In the genomic region with DNA sequence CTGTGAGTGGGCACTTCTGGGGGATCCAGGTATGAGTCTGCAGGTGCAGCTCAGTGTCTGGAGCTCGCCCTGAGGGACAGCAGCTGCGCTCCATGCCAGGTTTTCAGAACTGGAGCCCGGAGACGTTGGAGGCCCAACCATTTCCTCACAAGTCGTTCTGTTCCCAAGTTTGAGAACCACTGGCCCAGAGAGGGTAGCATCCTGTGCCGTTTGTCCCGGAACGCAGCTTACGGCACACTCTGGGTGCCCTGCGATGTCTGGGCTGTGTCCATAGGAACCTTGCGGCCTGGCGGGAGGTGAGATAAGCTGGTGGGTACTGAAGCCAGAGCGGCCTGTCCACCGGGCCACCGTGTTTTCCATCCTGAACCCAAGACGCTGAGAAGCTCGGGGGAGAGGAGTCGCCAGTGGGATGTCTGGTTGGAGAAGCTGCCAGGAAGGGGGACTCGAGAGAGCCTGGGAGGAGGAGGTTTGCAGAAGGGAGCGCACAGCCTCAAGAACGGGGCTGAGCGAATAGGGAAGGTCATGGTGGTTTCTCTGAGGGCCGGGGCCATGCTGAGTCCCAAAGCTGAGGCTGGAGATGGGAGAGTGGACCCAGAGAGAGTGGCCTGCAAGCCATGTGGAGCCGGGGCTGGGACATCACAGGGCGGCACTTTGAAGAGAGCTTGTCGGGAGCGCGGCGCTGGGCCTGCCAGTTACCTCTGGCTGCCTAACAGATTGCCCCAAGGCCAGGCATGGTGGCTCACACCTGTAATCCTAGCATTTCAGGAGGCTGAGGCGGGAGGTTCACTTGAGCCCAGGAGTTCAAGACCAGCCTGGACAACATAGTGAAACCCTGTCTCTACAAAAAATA, we compare ENCODE assay signal across 3 cellular contexts.
TF ChIP-seq lines count a peak whose summit lies in the region.

No MANE protein-coding gene starts in this region.

TF ChIP-seq in SK-N-SH treated with all-trans-retinoic acid at 6 μM for 48 hours, 23 proteins besides CTCF, POLR2A, EP300 and RAD21:
- TF ChIP-seq, protein P1, sequence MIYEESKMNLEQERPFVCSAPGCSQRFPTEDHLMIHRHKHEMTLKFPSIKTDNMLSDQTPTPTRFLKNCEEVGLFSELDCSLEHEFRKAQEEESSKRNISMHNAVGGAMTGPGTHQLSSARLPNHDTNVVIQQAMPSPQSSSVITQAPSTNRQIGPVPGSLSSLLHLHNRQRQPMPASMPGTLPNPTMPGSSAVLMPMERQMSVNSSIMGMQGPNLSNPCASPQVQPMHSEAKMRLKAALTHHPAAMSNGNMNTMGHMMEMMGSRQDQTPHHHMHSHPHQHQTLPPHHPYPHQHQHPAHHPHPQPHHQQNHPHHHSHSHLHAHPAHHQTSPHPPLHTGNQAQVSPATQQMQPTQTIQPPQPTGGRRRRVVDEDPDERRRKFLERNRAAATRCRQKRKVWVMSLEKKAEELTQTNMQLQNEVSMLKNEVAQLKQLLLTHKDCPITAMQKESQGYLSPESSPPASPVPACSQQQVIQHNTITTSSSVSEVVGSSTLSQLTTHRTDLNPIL (CRISPR knock-in tag; IDR thresholded peaks at IDR 0.05; ENCODE audit: low read depth) = no peak
- no peak for TF ChIP-seq OSR1 (CRISPR knock-in tag; IDR thresholded peaks at IDR 0.05)

TF ChIP-seq in SK-N-SH, 30 proteins besides CTCF, POLR2A, EP300 and RAD21:
- TF ChIP-seq, protein P2, sequence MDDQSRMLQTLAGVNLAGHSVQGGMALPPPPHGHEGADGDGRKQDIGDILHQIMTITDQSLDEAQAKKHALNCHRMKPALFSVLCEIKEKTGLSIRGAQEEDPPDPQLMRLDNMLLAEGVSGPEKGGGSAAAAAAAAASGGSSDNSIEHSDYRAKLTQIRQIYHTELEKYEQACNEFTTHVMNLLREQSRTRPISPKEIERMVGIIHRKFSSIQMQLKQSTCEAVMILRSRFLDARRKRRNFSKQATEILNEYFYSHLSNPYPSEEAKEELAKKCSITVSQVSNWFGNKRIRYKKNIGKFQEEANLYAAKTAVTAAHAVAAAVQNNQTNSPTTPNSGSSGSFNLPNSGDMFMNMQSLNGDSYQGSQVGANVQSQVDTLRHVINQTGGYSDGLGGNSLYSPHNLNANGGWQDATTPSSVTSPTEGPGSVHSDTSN (IDR thresholded peaks at IDR 0.05) = no peak
- TF ChIP-seq CHD2 (IDR thresholded peaks at IDR 0.05; ENCODE audit: low read length, partially characterized antibody) (no peak), FOXJ3 (CRISPR knock-in tag; IDR thresholded peaks at IDR 0.05) (no peak), SIN3A (IDR thresholded peaks at IDR 0.05; ENCODE audit: borderline replicate concordance, low read depth, low read length) (no peak), RCOR1 (IDR thresholded peaks at IDR 0.05; ENCODE audit: low read length) (no peak), SMC3 (IDR thresholded peaks at IDR 0.05; ENCODE audit: low read depth, low read length) (no peak), EZH2phosphoT487 (IDR thresholded peaks at IDR 0.05; ENCODE audit: borderline replicate concordance, low read depth) (no peak), FOXM1 (IDR thresholded peaks at IDR 0.05; ENCODE audit: low read depth) (no peak), MEF2A (IDR thresholded peaks at IDR 0.05; ENCODE audit: borderline replicate concordance, low read depth) (no peak), GABPA (IDR thresholded peaks at IDR 0.05; ENCODE audit: low read depth) (no peak), GATA2 (CRISPR knock-in tag; IDR thresholded peaks at IDR 0.05) (no peak), TAF1 (IDR thresholded peaks at IDR 0.05; ENCODE audit: borderline replicate concordance, low read depth, low read length) (no peak), RFX5 (IDR thresholded peaks at IDR 0.05; ENCODE audit: low read length) (no peak)
- TF ChIP-seq, protein P3, sequence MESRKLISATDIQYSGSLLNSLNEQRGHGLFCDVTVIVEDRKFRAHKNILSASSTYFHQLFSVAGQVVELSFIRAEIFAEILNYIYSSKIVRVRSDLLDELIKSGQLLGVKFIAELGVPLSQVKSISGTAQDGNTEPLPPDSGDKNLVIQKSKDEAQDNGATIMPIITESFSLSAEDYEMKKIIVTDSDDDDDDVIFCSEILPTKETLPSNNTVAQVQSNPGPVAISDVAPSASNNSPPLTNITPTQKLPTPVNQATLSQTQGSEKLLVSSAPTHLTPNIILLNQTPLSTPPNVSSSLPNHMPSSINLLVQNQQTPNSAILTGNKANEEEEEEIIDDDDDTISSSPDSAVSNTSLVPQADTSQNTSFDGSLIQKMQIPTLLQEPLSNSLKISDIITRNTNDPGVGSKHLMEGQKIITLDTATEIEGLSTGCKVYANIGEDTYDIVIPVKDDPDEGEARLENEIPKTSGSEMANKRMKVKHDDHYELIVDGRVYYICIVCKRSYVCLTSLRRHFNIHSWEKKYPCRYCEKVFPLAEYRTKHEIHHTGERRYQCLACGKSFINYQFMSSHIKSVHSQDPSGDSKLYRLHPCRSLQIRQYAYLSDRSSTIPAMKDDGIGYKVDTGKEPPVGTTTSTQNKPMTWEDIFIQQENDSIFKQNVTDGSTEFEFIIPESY (IDR thresholded peaks at IDR 0.05; ENCODE audit: borderline replicate concordance, low read depth) = no peak
- TF ChIP-seq, protein P4, sequence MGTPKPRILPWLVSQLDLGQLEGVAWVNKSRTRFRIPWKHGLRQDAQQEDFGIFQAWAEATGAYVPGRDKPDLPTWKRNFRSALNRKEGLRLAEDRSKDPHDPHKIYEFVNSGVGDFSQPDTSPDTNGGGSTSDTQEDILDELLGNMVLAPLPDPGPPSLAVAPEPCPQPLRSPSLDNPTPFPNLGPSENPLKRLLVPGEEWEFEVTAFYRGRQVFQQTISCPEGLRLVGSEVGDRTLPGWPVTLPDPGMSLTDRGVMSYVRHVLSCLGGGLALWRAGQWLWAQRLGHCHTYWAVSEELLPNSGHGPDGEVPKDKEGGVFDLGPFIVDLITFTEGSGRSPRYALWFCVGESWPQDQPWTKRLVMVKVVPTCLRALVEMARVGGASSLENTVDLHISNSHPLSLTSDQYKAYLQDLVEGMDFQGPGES (IDR thresholded peaks at IDR 0.05; ENCODE audit: low read depth, low read length) = no peak

TF ChIP-seq in IMR-90, 13 proteins besides CTCF, POLR2A, EP300 and RAD21 (continued from another document):
- TF ChIP-seq, protein P5, sequence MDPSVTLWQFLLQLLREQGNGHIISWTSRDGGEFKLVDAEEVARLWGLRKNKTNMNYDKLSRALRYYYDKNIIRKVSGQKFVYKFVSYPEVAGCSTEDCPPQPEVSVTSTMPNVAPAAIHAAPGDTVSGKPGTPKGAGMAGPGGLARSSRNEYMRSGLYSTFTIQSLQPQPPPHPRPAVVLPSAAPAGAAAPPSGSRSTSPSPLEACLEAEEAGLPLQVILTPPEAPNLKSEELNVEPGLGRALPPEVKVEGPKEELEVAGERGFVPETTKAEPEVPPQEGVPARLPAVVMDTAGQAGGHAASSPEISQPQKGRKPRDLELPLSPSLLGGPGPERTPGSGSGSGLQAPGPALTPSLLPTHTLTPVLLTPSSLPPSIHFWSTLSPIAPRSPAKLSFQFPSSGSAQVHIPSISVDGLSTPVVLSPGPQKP (IDR thresholded peaks at IDR 0.05; ENCODE audit: borderline replicate concordance, low read depth, low read length) = no peak
- TF ChIP-seq MXI1 (IDR thresholded peaks at IDR 0.05; ENCODE audit: borderline replicate concordance, low read depth, low read length) = no peak
- no peak for TF ChIP-seq RFX5 (IDR thresholded peaks at IDR 0.05; ENCODE audit: low read depth, low read length)
- TF ChIP-seq FOS (IDR thresholded peaks at IDR 0.05; ENCODE audit: low read depth, low read length) = no peak
- TF ChIP-seq, protein P6, sequence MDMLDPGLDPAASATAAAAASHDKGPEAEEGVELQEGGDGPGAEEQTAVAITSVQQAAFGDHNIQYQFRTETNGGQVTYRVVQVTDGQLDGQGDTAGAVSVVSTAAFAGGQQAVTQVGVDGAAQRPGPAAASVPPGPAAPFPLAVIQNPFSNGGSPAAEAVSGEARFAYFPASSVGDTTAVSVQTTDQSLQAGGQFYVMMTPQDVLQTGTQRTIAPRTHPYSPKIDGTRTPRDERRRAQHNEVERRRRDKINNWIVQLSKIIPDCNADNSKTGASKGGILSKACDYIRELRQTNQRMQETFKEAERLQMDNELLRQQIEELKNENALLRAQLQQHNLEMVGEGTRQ (IDR thresholded peaks at IDR 0.05; ENCODE audit: low read depth, low read length) = no peak
- no peak for TF ChIP-seq CEBPB (IDR thresholded peaks at IDR 0.05; ENCODE audit: low read depth, low read length)
- no peak for TF ChIP-seq CHD1 (IDR thresholded peaks at IDR 0.05; ENCODE audit: low read depth, low read length)
- TF ChIP-seq SMC3 (IDR thresholded peaks at IDR 0.05; ENCODE audit: low read depth, low read length) = no peak
- no peak for TF ChIP-seq NFE2L2 (IDR thresholded peaks at IDR 0.05; ENCODE audit: low read depth, low read length)
- no peak for TF ChIP-seq RCOR1 (IDR thresholded peaks at IDR 0.05; ENCODE audit: insufficient replicate concordance, low read length)
